ENCODE assay signal across 1 cellular context in genomic region chr4:107312366-107312765, GRCh38.
TF ChIP-seq lines count a peak whose summit lies in the region.

No MANE protein-coding gene starts in this region.

TF ChIP-seq in SK-N-SH treated with all-trans-retinoic acid at 6 μM for 48 hours, 23 proteins besides CTCF, POLR2A, EP300 and RAD21 (continued from another document):
- TF ChIP-seq CREB5 (CRISPR knock-in tag; IDR thresholded peaks at IDR 0.05; ENCODE audit: low read depth) = no peak
- TF ChIP-seq OSR1 (CRISPR knock-in tag; IDR thresholded peaks at IDR 0.05) = no peak
- no peak for TF ChIP-seq TSHZ2 (CRISPR knock-in tag; IDR thresholded peaks at IDR 0.05)
- TF ChIP-seq ZC3H10 (CRISPR knock-in tag; IDR thresholded peaks at IDR 0.05) = no peak
